ENCODE assay signal across 21 cellular contexts in genomic region chr9:133689151-133689763, GRCh38. TPM values are rescaled to one million over a fixed set of nuclear protein-coding genes. Genes with fewer than 3 reads are reported as not detected.
"Had no signal": no experiment of that assay in that cellular context is flagged by ENCODE, and none has a peak within 500 bp of the region (broad histone marks: within the 10 kb centered on the region; RNA-seq: fewer than 3 reads in every experiment).

No MANE protein-coding gene starts in this region.

- H3K4me1 ChIP-seq: gastrocnemius medialis, parathyroid adenoma had no signal

- H3K9ac ChIP-seq: parathyroid adenoma had no signal

- H3K4me3 ChIP-seq: coronary artery, esophagus squamous epithelium, gastrocnemius medialis, testis, upper lobe of left lung had no signal

- FAIRE-seq: astrocyte had no signal

- H3K27me3 ChIP-seq: esophagus squamous epithelium, gastrocnemius medialis, testis, upper lobe of left lung had no signal

- H2AFZ ChIP-seq: parathyroid adenoma had no signal

- H3K36me3 ChIP-seq: esophagus squamous epithelium, gastrocnemius medialis, upper lobe of left lung had no signal

- ATAC-seq: activated T-helper 17 cell treated with anti-CD3 and anti-CD28 coated beads, Interleukin-2, amount 50 U/mL, for 72 hours; gastrocnemius medialis; WTC11 had no signal

- H3K27ac ChIP-seq: coronary artery, esophagus squamous epithelium, gastrocnemius medialis, parathyroid adenoma, testis, upper lobe of left lung had no signal

- H3K79me2 ChIP-seq: parathyroid adenoma had no signal

- H3K9me3 ChIP-seq: esophagus squamous epithelium, gastrocnemius medialis, testis, upper lobe of left lung had no signal

- DNase-seq: activated CD4-positive, alpha-beta T cell treated with anti-CD3 and anti-CD28 coated beads, Interleukin-2, amount 50 U/mL, for 4 hours; activated CD8-positive, alpha-beta memory T cell treated with anti-CD3 and anti-CD28 coated beads for 24 hours; activated CD8-positive, alpha-beta memory T cell treated with anti-CD3 and anti-CD28 coated beads, Interleukin-2, amount 50 U/mL, for 4 hours; activated T-cell treated with anti-CD3 and anti-CD28 coated beads, Interleukin-2, amount 50 U/mL, for 24 hours; endodermal cell; esophagus squamous epithelium; gastrocnemius medialis; immature natural killer cell; kidney glomerular epithelial cell; nephron progenitor cell; nucleus accumbens; stimulated activated CD4-positive, alpha-beta T cell treated with anti-CD3 and anti-CD28 coated beads, Interleukin-4, amount 100 ng/mL, for 1 hour; stimulated activated naive CD4-positive, alpha-beta T cell; T-helper 1 cell; testis had no signal

RNA-seq across cellular contexts. Expression of gene DBH, which starts 53.1 kb away (rescaled TPM):
- total RNA-seq: activated T-helper 17 cell treated with anti-CD3 and anti-CD28 coated beads, Interleukin-2, amount 50 U/mL, for 72 hours; astrocyte; endodermal cell; esophagus squamous epithelium; gastrocnemius medialis had no signal
- polyA plus RNA-seq: immature natural killer cell had no signal
